ENCODE assay signal across 8 cellular contexts in the genomic region with DNA sequence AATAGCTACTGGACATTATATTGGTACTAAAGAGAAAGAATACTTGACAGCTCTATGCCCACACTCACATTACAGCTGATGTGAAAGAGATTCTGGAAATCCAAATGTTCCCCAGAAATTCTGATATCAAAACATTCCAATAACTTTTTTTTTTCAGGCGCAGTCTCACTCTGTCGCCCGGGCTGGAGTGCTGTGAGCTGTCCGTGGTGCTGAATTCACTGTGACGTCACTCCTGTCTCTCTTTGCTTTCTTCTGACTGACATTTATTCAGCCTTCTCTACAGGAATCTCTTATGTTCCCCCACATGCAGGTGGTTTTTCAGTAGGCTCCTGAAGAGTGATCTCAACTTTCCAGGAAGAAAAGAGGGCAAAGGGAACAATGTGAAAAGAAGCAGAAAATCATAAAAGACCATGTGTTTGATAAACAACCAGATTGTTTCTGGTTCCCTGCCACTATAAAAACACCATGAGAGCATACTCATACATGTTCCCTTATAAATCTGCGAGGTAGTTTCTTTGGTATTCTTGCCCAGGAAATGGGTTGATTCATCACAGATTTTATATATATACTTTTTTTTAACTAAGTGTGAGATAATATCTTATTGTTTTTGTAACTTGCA. TPM values are rescaled to one million over a fixed set of nuclear protein-coding genes. Genes with fewer than 3 reads are reported as not detected.
DNase-seq lines count a peak whose midpoint lies in the region; ATAC-seq and TF ChIP-seq lines count a peak whose summit lies in the region.

No MANE protein-coding gene starts in this region.

- H3K27ac ChIP-seq in thyroid gland: no peak overlapping the region

- no peaks in the 10 kb centered on the region for H3K4me1 ChIP-seq in thyroid gland

- in situ Hi-C loops in G401 (cut with HindIII; ENCODE audit: low sequenced_read_pairs): no loop called here

- no peaks in the 10 kb centered on the region for H3K27me3 ChIP-seq in thyroid gland

- TF ChIP-seq CTCF in fibroblast of mammary gland (conservative IDR thresholded peaks at IDR 0.05; ENCODE audit: control insufficient read depth, insufficient read depth, low read depth, low read length) (no peak), omental fat pad (IDR thresholded peaks at IDR 0.05) (no peak), thyroid gland (IDR thresholded peaks at IDR 0.05) (no peak)

- 9 to 10% methylated on average over 6 of the region's 6 CpGs for WGBS in thyroid gland, 2 donors

- H3K4me3 ChIP-seq in fibroblast of mammary gland (ENCODE audit: control insufficient read depth, low read depth, low read length) (no peak overlapping the region), thyroid gland (replicated peaks in 1 of 3) (no peak overlapping the region)

- peak; percentile 10 for DNase-seq in G401 (ENCODE audit: low spot score)
- peak; percentile 43 for DNase-seq in NOMO-1 treated with dmso at 0.1 percent for 144 hours (lab: John Stamatoyannopoulos, UW; ENCODE audit: unreplicated experiment)
- DNase-seq in activated CD8-positive, alpha-beta memory T cell treated with anti-CD3 and anti-CD28 coated beads, Interleukin-2, amount 50 U/mL, for 1 hour (ENCODE audit: extremely low read depth): peak; percentile 23
- DNase-seq in fibroblast of mammary gland (ENCODE audit: low read depth): peak; percentile 61
- DNase-seq in omental fat pad (ENCODE audit: low spot score): peak; percentile 70
- peak; percentile 74 to 81 for DNase-seq in thyroid gland
- DNase-seq in cortex of kidney (lab: John Stamatoyannopoulos, UW): no peak

- intact Hi-C loops in thyroid gland (cut with DNase I): no loop called here

- H3K9me3 ChIP-seq in thyroid gland: no peaks in the 10 kb centered on the region

- no peaks in the 10 kb centered on the region for H3K36me3 ChIP-seq in thyroid gland

- no peak for TF ChIP-seq POLR2A in thyroid gland (IDR thresholded peaks at IDR 0.05)

- ATAC-seq in omental fat pad (ENCODE audit: low FRiP score) (no peak), GM19328 (IDR thresholded peaks at IDR 0.05; ENCODE audit: unreplicated experiment) (no peak)

RNA-seq across cellular contexts. Expression of gene S100A7A, which starts 6.2 kb away (rescaled TPM):
- not detected in 2 replicates for total RNA-seq in G401 (2014; rRNA removed; shearing (Covaris generic))
- total RNA-seq in omental fat pad: not detected
- not detected for total RNA-seq in thyroid gland

RNA-seq across cellular contexts. Expression of gene S100A8, which starts 31.7 kb away (rescaled TPM):
- total RNA-seq in G401 (2014; rRNA removed; shearing (Covaris generic)): not detected in 2 replicates
- total RNA-seq in omental fat pad (100 to 1,000 TPM in 1 of 4 donors, 10 to 100 TPM in 3; 50.4 to 402 (median 59.6) TPM), thyroid gland (10 to 100 TPM in 1 of 4 donors, 1 to 10 TPM in 2, not detected in 1; 2.8 to 35.6 (median 6.2) TPM)

RNA-seq across cellular contexts. Expression of gene S100A7, which starts 37.9 kb away (rescaled TPM):
- total RNA-seq in G401 (2014; rRNA removed; shearing (Covaris generic)): not detected in 2 replicates
- total RNA-seq in omental fat pad: not detected
- total RNA-seq in thyroid gland: not detected

RNA-seq across cellular contexts. Expression of gene S100A12, which starts 47.1 kb away (rescaled TPM):
- not detected in 2 replicates for total RNA-seq in G401 (2014; rRNA removed; shearing (Covaris generic))
- total RNA-seq in omental fat pad: 10 to 100 TPM in 2 of 4 donors, 1 to 10 TPM in 2; 4.2 to 59.0 (median 9.6) TPM
- not detected for total RNA-seq in thyroid gland
